14 cellular contexts compared by ENCODE assay signal in genomic region chr7:69504733-69505132, GRCh38.
DNase-seq lines count a peak whose midpoint lies in the region; ATAC-seq and TF ChIP-seq lines count a peak whose summit lies in the region.
"Had no signal": no experiment of that assay in that cellular context is flagged by ENCODE, and none has a peak within 500 bp of the region (broad histone marks: within the 10 kb centered on the region; RNA-seq: fewer than 3 reads in every experiment).

No MANE protein-coding gene starts in this region.

- no peaks in the 10 kb centered on the region for H3K4me1 ChIP-seq in trophoblast cell (ENCODE audit: control insufficient read depth in 1 of 2, insufficient read depth in 2 of 2, low read length in 2 of 2)

- no peak overlapping the region for H3K4me3 ChIP-seq in trophoblast cell (ENCODE audit: low read depth, low read length)
- H3K4me3 ChIP-seq: GM23248 had no signal

- no peak overlapping the region for H2BK120ac ChIP-seq in trophoblast cell (ENCODE audit: insufficient read depth, low read length, poor library complexity)

- H3K4me2 ChIP-seq in trophoblast cell (ENCODE audit: low read length), result no peak overlapping the region

- no peaks in the 10 kb centered on the region for H3K27me3 ChIP-seq in trophoblast cell (ENCODE audit: insufficient read depth, low read length)

- H4K8ac ChIP-seq in trophoblast cell (ENCODE audit: low read depth, low read length), result no peak overlapping the region

- in situ Hi-C loops in GM13977 (cut with MboI; ENCODE audit: low pct_unique_long_range_greater_than_20kb, low sequenced_read_pairs, unreplicated experiment), result no loop called here

- H2AK5ac ChIP-seq in trophoblast cell (ENCODE audit: low read length), result no peak overlapping the region

- H3K36me3 ChIP-seq in trophoblast cell (ENCODE audit: control insufficient read depth in 1 of 2, insufficient read depth in 2 of 2, low read length in 2 of 2), result no peaks in the 10 kb centered on the region

- no peak for TF ChIP-seq CTCF in GM13977 (IDR thresholded peaks at IDR 0.05; ENCODE audit: extremely low read depth, insufficient read depth, missing control alignments)

- H3K9me3 ChIP-seq in trophoblast cell (ENCODE audit: insufficient read depth, low read depth, low read length), result no peaks in the 10 kb centered on the region

- H2BK5ac ChIP-seq in trophoblast cell (ENCODE audit: low read depth, low read length, poor library complexity), result no peak overlapping the region

- H2BK12ac ChIP-seq in trophoblast cell (ENCODE audit: low read length), result no peak overlapping the region

- no peak overlapping the region for H4K12ac ChIP-seq in trophoblast cell (ENCODE audit: low read depth, low read length)

- H2AFZ ChIP-seq in trophoblast cell (ENCODE audit: insufficient read depth, low read length, poor library complexity), result no peak overlapping the region
- H2AFZ ChIP-seq: GM23248 had no signal

- no peak overlapping the region for H3K18ac ChIP-seq in trophoblast cell (ENCODE audit: low read length)

- H3K79me1 ChIP-seq in trophoblast cell (ENCODE audit: low read length), result no peaks in the 10 kb centered on the region

- H3K27ac ChIP-seq in trophoblast cell (ENCODE audit: low read depth, low read length), result no peak overlapping the region
- H3K27ac ChIP-seq: GM23248 had no signal

- no peak overlapping the region for H3K4ac ChIP-seq in trophoblast cell (ENCODE audit: low read depth, low read length)

- no peak overlapping the region for H4K91ac ChIP-seq in trophoblast cell (ENCODE audit: low read depth, low read length)

- ATAC-seq in HG03565 (IDR thresholded peaks at IDR 0.05; ENCODE audit: unreplicated experiment), result no peak

- no CpG with 5 or more reads among the region's 6 CpGs for WGBS in trophoblast cell (ENCODE audit: extremely low coverage, insufficient coverage, insufficient read length)

- H3K23ac ChIP-seq in trophoblast cell (ENCODE audit: low read length), result no peak overlapping the region

- no peak overlapping the region for H3K14ac ChIP-seq in trophoblast cell (ENCODE audit: low read length)

- no peaks in the 10 kb centered on the region for H3K79me2 ChIP-seq in trophoblast cell (ENCODE audit: control insufficient read depth, insufficient read depth, low read length, poor library complexity)

- peak; percentile 33 for DNase-seq in NOMO-1 treated with DMSO at 0.1 percent for 48 hours (lab: John Stamatoyannopoulos, UW; ENCODE audit: unreplicated experiment)
- no peak for DNase-seq in NOMO-1 treated with dmso at 0.1 percent for 144 hours (lab: John Stamatoyannopoulos, UW; ENCODE audit: unreplicated experiment)
- peak; percentile 23 for DNase-seq in astrocyte of the hippocampus (ENCODE audit: low read depth, low spot score)
- DNase-seq in kidney tubule cell (ENCODE audit: low spot score), result peak; percentile 4
- peak; percentile 9 to 53 for DNase-seq in trophoblast cell
- no peak for DNase-seq in GM13977 (ENCODE audit: low spot score)
- no peak for DNase-seq in SW 1271 (lab: John Stamatoyannopoulos, UW)
- DNase-seq: 8988T; ACHN; C1 segment of cervical spinal cord; CD4-positive, alpha-beta memory T cell; GM23248; H7 had no signal

- no peak overlapping the region for H3K9ac ChIP-seq in trophoblast cell (ENCODE audit: low read length)
- H3K9ac ChIP-seq: GM23248 had no signal

Comparison
In these comparisons a context has a peak if more than half of its experiments do, and no peak if none do; other contexts are left out.
1. DNase-seq: peak in NOMO-1 treated with DMSO at 0.1 percent for 48 hours (single experiment), astrocyte of the hippocampus (single experiment), kidney tubule cell (single experiment) and trophoblast cell (2 of 2); none in NOMO-1 treated with dmso at 0.1 percent for 144 hours (single experiment), GM13977 (single experiment) and SW 1271 (0 of 2).